Comparison of ENCODE assay signal across 9 cellular contexts in the genomic region with DNA sequence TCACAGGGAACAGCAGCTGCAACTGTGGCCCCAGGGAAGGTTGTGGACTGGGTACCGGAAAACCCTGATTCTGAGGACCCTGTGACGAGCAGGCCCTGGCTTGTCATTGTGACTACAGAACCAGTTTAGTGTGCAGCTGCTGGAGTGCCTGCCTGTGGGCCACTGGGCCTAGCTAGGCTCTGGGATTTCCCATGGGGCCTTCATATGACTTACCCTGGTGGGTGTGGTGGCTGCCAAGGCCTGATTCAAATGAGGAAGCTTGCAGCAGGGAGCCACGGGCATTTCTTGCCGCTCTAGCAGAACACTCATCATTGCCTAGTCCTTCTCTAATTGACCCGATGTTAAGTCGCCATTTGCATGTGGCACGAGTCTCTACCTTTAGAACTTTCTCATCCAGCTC. TPM values are rescaled to one million over a fixed set of nuclear protein-coding genes. Genes with fewer than 3 reads are reported as not detected.
DNase-seq lines count a peak whose midpoint lies in the region; ATAC-seq and TF ChIP-seq lines count a peak whose summit lies in the region.
"Had no signal": no experiment of that assay in that cellular context is flagged by ENCODE, and none has a peak within 500 bp of the region (broad histone marks: within the 10 kb centered on the region; RNA-seq: fewer than 3 reads in every experiment).

No MANE protein-coding gene starts in this region.

- no peak overlapping the region for H3K4me3 Mint-ChIP-seq in memory B cell

- intact Hi-C loops in vagina (cut with DNase I): loop anchor here (5.0 kb wide), 1 partner anchor 48 kb away; no protein-coding TSS in a partner anchor

- DNase-seq in DMS 273 (lab: John Stamatoyannopoulos, UW; ENCODE audit: unreplicated experiment) (peak; percentile 37), DMS 273 treated with DMSO at 0.1 percent for 48 hours (lab: John Stamatoyannopoulos, UW) (no peak), NCI-H1694 treated with DMSO at 0.1 percent for 48 hours (lab: John Stamatoyannopoulos, UW) (peak; percentile 83), astrocyte of the hippocampus (ENCODE audit: low read depth, low spot score) (peak; percentile 80), memory B cell (ENCODE audit: low spot score in 2 of 2) (peak in 1 of 2 donors; percentile 25), vagina (ENCODE audit: extremely low spot score in 2 of 2) (no peak), foreskin melanocyte (no peak)

- H3K27me3 Mint-ChIP-seq in memory B cell: no peaks in the 10 kb centered on the region

- peak overlapping the region; percentile 79 for H3K27ac Mint-ChIP-seq in memory B cell

- H3K4me1 Mint-ChIP-seq in memory B cell: peaks cover 18% of the 10 kb centered on the region

- H3K9me3 ChIP-seq in vagina: no peaks in the 10 kb centered on the region

- H3K27ac ChIP-seq in vagina: peak overlapping the region; percentile 85
- H3K27ac ChIP-seq: 22Rv1 had no signal

- no peak overlapping the region for H3K4me3 ChIP-seq in vagina

- no peaks in the 10 kb centered on the region for H3K36me3 ChIP-seq in vagina

- ATAC-seq in memory B cell (ENCODE audit: low read depth): peak; percentile 81
- no peak for ATAC-seq in HG03457 (IDR thresholded peaks at IDR 0.05; ENCODE audit: unreplicated experiment)

- no peak for TF ChIP-seq POLR2A in vagina (IDR thresholded peaks at IDR 0.05)

- H3K4me1 ChIP-seq in vagina: peaks cover 50% of the 10 kb centered on the region

- no peaks in the 10 kb centered on the region for H3K27me3 ChIP-seq in vagina

- TF ChIP-seq CTCF in vagina (IDR thresholded peaks at IDR 0.05): no peak

- no peaks in the 10 kb centered on the region for H3K36me3 Mint-ChIP-seq in memory B cell

- no peaks in the 10 kb centered on the region for H3K9me3 Mint-ChIP-seq in memory B cell

RNA-seq across cellular contexts. Expression of a gene that starts 14.7 kb away (rescaled TPM):
- 48.9 TPM for total RNA-seq in vagina

RNA-seq across cellular contexts. Expression of a gene that starts 21.9 kb away (rescaled TPM):
- total RNA-seq in vagina: 18.2 TPM

Comparison
In these comparisons a context has a peak if more than half of its experiments do, and no peak if none do; other contexts are left out.
1. DNase-seq: peak in DMS 273 (single experiment), NCI-H1694 treated with DMSO at 0.1 percent for 48 hours (single experiment) and astrocyte of the hippocampus (single experiment); none in DMS 273 treated with DMSO at 0.1 percent for 48 hours (single experiment), vagina (0 of 2) and foreskin melanocyte (single experiment).